In the genomic region with DNA sequence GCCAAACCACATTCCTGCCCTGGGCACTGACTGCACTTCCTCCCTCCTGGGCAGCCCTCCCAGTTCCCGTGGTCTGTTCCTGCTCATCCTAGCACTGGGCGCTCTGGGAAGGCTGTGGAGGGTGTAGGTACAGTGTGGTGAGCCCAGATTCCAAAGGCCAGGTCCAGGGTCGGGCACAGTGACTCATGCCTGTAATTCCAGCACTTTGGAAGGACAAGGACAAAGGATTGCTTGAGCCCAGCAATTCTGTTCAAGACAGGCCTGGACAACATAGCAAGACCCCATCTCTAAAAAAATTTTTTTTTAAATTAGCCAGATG, we compare ENCODE assay signal across 18 cellular contexts. TPM values are rescaled to one million over a fixed set of nuclear protein-coding genes. Genes with fewer than 3 reads are reported as not detected.
A peak's percentile ranks its signal among the peaks of the same experiment; 100 is the strongest.
DNase-seq lines count a peak whose midpoint lies in the region; ATAC-seq and TF ChIP-seq lines count a peak whose summit lies in the region.
"Had no signal": no experiment of that assay in that cellular context is flagged by ENCODE, and none has a peak within 500 bp of the region (broad histone marks: within the 10 kb centered on the region; RNA-seq: fewer than 3 reads in every experiment).

No MANE protein-coding gene starts in this region.

- no peak overlapping the region for H3K27ac Mint-ChIP-seq in Calu3 (ENCODE audit: unreplicated experiment)
- H3K27ac Mint-ChIP-seq in MCF 10A (ENCODE audit: low read depth, unreplicated experiment): no peak overlapping the region

- H3K4me3 Mint-ChIP-seq in Calu3 (ENCODE audit: low read depth, unreplicated experiment) (no peak overlapping the region), MCF 10A (ENCODE audit: unreplicated experiment) (no peak overlapping the region)

- H3K36me3 Mint-ChIP-seq in Calu3 (ENCODE audit: insufficient read depth, unreplicated experiment) (peaks cover 6% of the 10 kb centered on the region), MCF 10A (ENCODE audit: insufficient read depth, unreplicated experiment) (peaks cover 5% of the 10 kb centered on the region)

- H3K9ac ChIP-seq in liver (ENCODE audit: low read depth in 1 of 2, low read length in 2 of 2): no peak overlapping the region
- H3K9ac ChIP-seq: KMS-11 had no signal

- no peaks in the 10 kb centered on the region for H3K9me3 ChIP-seq in liver (ENCODE audit: control insufficient read depth in 4 of 4, low read length in 3 of 4)
- H3K9me3 ChIP-seq: esophagus squamous epithelium, ovary, upper lobe of left lung had no signal

- TF ChIP-seq RAD21 in liver (IDR thresholded peaks at IDR 0.05): peak; percentile 43 to 61

- POLR2A ChIA-PET in MCF 10A (lab: Yijun Ruan, JAX): interaction anchor here (1.0 to 1.2 kb wide), 2 partner anchors 18 to 27 kb away, joined by 3 read pairs; no protein-coding TSS in a partner anchor

- H3K36me3 ChIP-seq in liver (ENCODE audit: control insufficient read depth in 4 of 4, insufficient read depth in 3 of 4, low read depth in 1 of 4, low read length in 3 of 4): no peaks in the 10 kb centered on the region
- H3K36me3 ChIP-seq: esophagus squamous epithelium, ovary, upper lobe of left lung had no signal

- H3K4me1 Mint-ChIP-seq in Calu3 (ENCODE audit: low read depth, unreplicated experiment): no peaks in the 10 kb centered on the region
- H3K4me1 Mint-ChIP-seq in MCF 10A (ENCODE audit: insufficient read depth, unreplicated experiment): peaks cover 7% of the 10 kb centered on the region

- H3K9me3 Mint-ChIP-seq in Calu3 (ENCODE audit: low read depth, unreplicated experiment) (no peaks in the 10 kb centered on the region), MCF 10A (ENCODE audit: unreplicated experiment) (no peaks in the 10 kb centered on the region)

- ATAC-seq in GM21528 (IDR thresholded peaks at IDR 0.05; ENCODE audit: low FRiP score, unreplicated experiment): no peak
- ATAC-seq: GM12878 had no signal

- intact Hi-C loops in Calu3 (cut with micrococcal nuclease; ENCODE audit: unreplicated experiment): no loop called here
- intact Hi-C loops in MCF 10A (cut with micrococcal nuclease): no loop called here

- H3K4me3 ChIP-seq in liver (ENCODE audit: low read depth in 1 of 3, low read length in 3 of 3): no peak overlapping the region
- H3K4me3 ChIP-seq: esophagus squamous epithelium, GM12878, ovary, upper lobe of left lung had no signal

- 30% methylated on average over 3 of the region's 3 CpGs for WGBS in liver

- no peak overlapping the region for H3K27ac ChIP-seq in liver (ENCODE audit: low read depth in 1 of 2, low read length in 2 of 2)
- H3K27ac ChIP-seq: esophagus squamous epithelium, KMS-11, ovary, upper lobe of left lung had no signal

- CTCF ChIA-PET in Calu3 (lab: Charles Lee) (interaction anchor here (0.6 to 0.7 kb wide), 2 partner anchors 17 to 677 kb away, joined by 3 read pairs; no protein-coding TSS in a partner anchor), MCF 10A (lab: Yijun Ruan, JAX) (interaction anchor here (0.7 to 2.0 kb wide), 8 partner anchors 11 to 1188 kb away, joined by 3 to 8 read pairs (median 4); no protein-coding TSS in a partner anchor)

- TF ChIP-seq CTCF in Calu3 (IDR thresholded peaks at IDR 0.05; ENCODE audit: unreplicated experiment): no peak
- TF ChIP-seq CTCF in MCF 10A (IDR thresholded peaks at IDR 0.05; ENCODE audit: unreplicated experiment): no peak
- no peak for TF ChIP-seq CTCF in liver (IDR thresholded peaks at IDR 0.05; ENCODE audit: low read depth, low read length, missing input control)

- H3K4me1 ChIP-seq in liver (ENCODE audit: control insufficient read depth in 4 of 4, insufficient read depth in 4 of 4, low read length in 3 of 4): peaks cover 2 to 17% (median 5%) of the 10 kb centered on the region in 4 donors

- DNase-seq in Calu3 (peak; percentile 63), LHCN-M2 (ENCODE audit: low read depth) (peak; percentile 38), MCF 10A (ENCODE audit: unreplicated experiment) (peak; percentile 92), C1 segment of cervical spinal cord (lab: John Stamatoyannopoulos, UW) (no peak), D341Med (ENCODE audit: low spot score) (no peak)
- DNase-seq in stimulated activated CD4-positive, alpha-beta T cell treated with anti-CD3 and anti-CD28 coated beads, Interleukin-4, amount 100 ng/mL, for 1 hour: no peak
- DNase-seq: activated naive CD4-positive, alpha-beta T cell treated with anti-CD3 and anti-CD28 coated beads, Interleukin-2, amount 50 U/mL, for 16 hours; DMS79; esophagus squamous epithelium; NCI-H187 treated with DMSO at 0.1 percent for 48 hours; NCI-H748 treated with DMSO at 0.1 percent for 48 hours; ovary; SHP77 treated with DMSO at 0.1 percent for 48 hours; upper lobe of left lung had no signal

- BruUV-seq in Calu3 (replicated peaks; lab: Mats Ljungman, UMichigan) (no TSS peak), MCF 10A (replicated peaks; lab: Mats Ljungman, UMichigan) (no TSS peak)

- no peaks in the 10 kb centered on the region for H3K27me3 ChIP-seq in liver (ENCODE audit: control insufficient read depth in 4 of 4, insufficient read depth in 4 of 4, low read length in 3 of 4)
- H3K27me3 ChIP-seq: ovary, upper lobe of left lung had no signal

- H3K27me3 Mint-ChIP-seq in Calu3 (ENCODE audit: unreplicated experiment) (peaks cover 14% of the 10 kb centered on the region), MCF 10A (ENCODE audit: insufficient read depth, unreplicated experiment) (no peaks in the 10 kb centered on the region)

TF ChIP-seq in liver, 16 proteins besides CTCF, POLR2A, EP300 and RAD21 (continues in another document):
- TF ChIP-seq SP1 (IDR thresholded peaks at IDR 0.05) (peak; percentile 90), TAF1 (conservative IDR thresholded peaks at IDR 0.05) (no peak), EGR1 (IDR thresholded peaks at IDR 0.05; ENCODE audit: low read depth in 2 of 2) (peak in 1 of 2 donors; percentile 88), YY1 (IDR thresholded peaks at IDR 0.05) (no peak), RXRA (IDR thresholded peaks at IDR 0.05) (peak; percentile 88 to 97), FOXA1 (IDR thresholded peaks at IDR 0.05) (peak; percentile 55), HNF4G (IDR thresholded peaks at IDR 0.05) (peak; percentile 97), JUND (IDR thresholded peaks at IDR 0.05) (peak; percentile 99), HNF4A (conservative IDR thresholded peaks at IDR 0.05) (peak; percentile 99 to 100), NR2F2 (IDR thresholded peaks at IDR 0.05) (peak; percentile 72)
- TF ChIP-seq, protein P1, sequence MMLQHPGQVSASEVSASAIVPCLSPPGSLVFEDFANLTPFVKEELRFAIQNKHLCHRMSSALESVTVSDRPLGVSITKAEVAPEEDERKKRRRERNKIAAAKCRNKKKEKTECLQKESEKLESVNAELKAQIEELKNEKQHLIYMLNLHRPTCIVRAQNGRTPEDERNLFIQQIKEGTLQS (IDR thresholded peaks at IDR 0.05): peak; percentile 97
- TF ChIP-seq, protein P2, sequence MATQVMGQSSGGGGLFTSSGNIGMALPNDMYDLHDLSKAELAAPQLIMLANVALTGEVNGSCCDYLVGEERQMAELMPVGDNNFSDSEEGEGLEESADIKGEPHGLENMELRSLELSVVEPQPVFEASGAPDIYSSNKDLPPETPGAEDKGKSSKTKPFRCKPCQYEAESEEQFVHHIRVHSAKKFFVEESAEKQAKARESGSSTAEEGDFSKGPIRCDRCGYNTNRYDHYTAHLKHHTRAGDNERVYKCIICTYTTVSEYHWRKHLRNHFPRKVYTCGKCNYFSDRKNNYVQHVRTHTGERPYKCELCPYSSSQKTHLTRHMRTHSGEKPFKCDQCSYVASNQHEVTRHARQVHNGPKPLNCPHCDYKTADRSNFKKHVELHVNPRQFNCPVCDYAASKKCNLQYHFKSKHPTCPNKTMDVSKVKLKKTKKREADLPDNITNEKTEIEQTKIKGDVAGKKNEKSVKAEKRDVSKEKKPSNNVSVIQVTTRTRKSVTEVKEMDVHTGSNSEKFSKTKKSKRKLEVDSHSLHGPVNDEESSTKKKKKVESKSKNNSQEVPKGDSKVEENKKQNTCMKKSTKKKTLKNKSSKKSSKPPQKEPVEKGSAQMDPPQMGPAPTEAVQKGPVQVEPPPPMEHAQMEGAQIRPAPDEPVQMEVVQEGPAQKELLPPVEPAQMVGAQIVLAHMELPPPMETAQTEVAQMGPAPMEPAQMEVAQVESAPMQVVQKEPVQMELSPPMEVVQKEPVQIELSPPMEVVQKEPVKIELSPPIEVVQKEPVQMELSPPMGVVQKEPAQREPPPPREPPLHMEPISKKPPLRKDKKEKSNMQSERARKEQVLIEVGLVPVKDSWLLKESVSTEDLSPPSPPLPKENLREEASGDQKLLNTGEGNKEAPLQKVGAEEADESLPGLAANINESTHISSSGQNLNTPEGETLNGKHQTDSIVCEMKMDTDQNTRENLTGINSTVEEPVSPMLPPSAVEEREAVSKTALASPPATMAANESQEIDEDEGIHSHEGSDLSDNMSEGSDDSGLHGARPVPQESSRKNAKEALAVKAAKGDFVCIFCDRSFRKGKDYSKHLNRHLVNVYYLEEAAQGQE (IDR thresholded peaks at IDR 0.05): peak; percentile 33
- TF ChIP-seq, protein P3, sequence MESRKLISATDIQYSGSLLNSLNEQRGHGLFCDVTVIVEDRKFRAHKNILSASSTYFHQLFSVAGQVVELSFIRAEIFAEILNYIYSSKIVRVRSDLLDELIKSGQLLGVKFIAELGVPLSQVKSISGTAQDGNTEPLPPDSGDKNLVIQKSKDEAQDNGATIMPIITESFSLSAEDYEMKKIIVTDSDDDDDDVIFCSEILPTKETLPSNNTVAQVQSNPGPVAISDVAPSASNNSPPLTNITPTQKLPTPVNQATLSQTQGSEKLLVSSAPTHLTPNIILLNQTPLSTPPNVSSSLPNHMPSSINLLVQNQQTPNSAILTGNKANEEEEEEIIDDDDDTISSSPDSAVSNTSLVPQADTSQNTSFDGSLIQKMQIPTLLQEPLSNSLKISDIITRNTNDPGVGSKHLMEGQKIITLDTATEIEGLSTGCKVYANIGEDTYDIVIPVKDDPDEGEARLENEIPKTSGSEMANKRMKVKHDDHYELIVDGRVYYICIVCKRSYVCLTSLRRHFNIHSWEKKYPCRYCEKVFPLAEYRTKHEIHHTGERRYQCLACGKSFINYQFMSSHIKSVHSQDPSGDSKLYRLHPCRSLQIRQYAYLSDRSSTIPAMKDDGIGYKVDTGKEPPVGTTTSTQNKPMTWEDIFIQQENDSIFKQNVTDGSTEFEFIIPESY (IDR thresholded peaks at IDR 0.05): no peak
- TF ChIP-seq, protein P4, sequence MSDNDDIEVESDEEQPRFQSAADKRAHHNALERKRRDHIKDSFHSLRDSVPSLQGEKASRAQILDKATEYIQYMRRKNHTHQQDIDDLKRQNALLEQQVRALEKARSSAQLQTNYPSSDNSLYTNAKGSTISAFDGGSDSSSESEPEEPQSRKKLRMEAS (IDR thresholded peaks at IDR 0.05): peak; percentile 98

RNA-seq across cellular contexts. Expression of a gene that starts 30.6 kb away (rescaled TPM):
- total RNA-seq in Calu3 (2022) (2.2 and 3.4 TPM in 2 replicates), LHCN-M2 (2014; rRNA removed) (not detected in 2 replicates), MCF 10A (2022) (62.6 and 68.5 TPM in 2 replicates), liver (under 1 TPM; 0.37 to 0.42 TPM)
- polyA plus RNA-seq in LHCN-M2 (2012): 0.58 TPM
- under 1 TPM; 0.44 to 0.75 TPM for polyA plus RNA-seq in liver

RNA-seq across cellular contexts. Expression of a gene that starts 31.5 kb away (rescaled TPM):
- 19.7 and 25.2 TPM in 2 replicates for total RNA-seq in Calu3 (2022)
- total RNA-seq in LHCN-M2 (2014; rRNA removed): 33.1 and 38.6 TPM in 2 replicates
- polyA plus RNA-seq in LHCN-M2 (2012): 16.9 TPM
- 6.9 and 11.3 TPM in 2 replicates for total RNA-seq in MCF 10A (2022)
- total RNA-seq in liver: 1 to 10 TPM in 1 of 2 donors, under 1 TPM in 1; 0.17 to 9.3 TPM
- polyA plus RNA-seq in liver: 1 to 10 TPM in 1 of 2 donors, under 1 TPM in 1; 0.69 to 1.0 TPM

Comparison
In these comparisons a context has a peak if more than half of its experiments do, and no peak if none do; other contexts are left out.
1. DNase-seq: peak in Calu3 (single experiment), LHCN-M2 (single experiment) and MCF 10A (single experiment); none in stimulated activated CD4-positive, alpha-beta T cell treated with anti-CD3 and anti-CD28 coated beads, Interleukin-4, amount 100 ng/mL, for 1 hour (single experiment), C1 segment of cervical spinal cord (0 of 14) and D341Med (single experiment).
2. RNA of a gene that starts 30.6 kb away (total RNA-seq): 62.6 to 68.5 TPM in MCF 10A; 2.2 to 3.4 TPM in Calu3, 0.37 to 0.42 TPM in liver and not detected in LHCN-M2; every median in the first group is over 10 times any median in the second.